In genomic region chr2:70553334-70553583, GRCh38 we compare ENCODE assay signal across 7 cellular contexts. TPM values are rescaled to one million over a fixed set of nuclear protein-coding genes. Genes with fewer than 3 reads are reported as not detected.
DNase-seq lines count a peak whose midpoint lies in the region; ATAC-seq and TF ChIP-seq lines count a peak whose summit lies in the region.

No MANE protein-coding gene starts in this region.

- H3K36me3 Mint-ChIP-seq in activated CD4-positive, alpha-beta memory T cell treated with anti-CD3 and anti-CD28 coated beads, Interleukin-2, amount 10 ng/mL, durations not matched to agents 7 days and 5 days (ENCODE audit: low read depth): no peaks in the 10 kb centered on the region

- H3K9me3 Mint-ChIP-seq in activated CD4-positive, alpha-beta memory T cell treated with anti-CD3 and anti-CD28 coated beads, Interleukin-2, amount 10 ng/mL, durations not matched to agents 7 days and 5 days: no peaks in the 10 kb centered on the region

- H3K4me3 Mint-ChIP-seq in activated CD4-positive, alpha-beta memory T cell treated with anti-CD3 and anti-CD28 coated beads, Interleukin-2, amount 10 ng/mL, durations not matched to agents 7 days and 5 days: peak overlapping the region; percentile 56

- H2AFZ ChIP-seq in OCI-LY7 (ENCODE audit: low read length): no peak overlapping the region

- no peaks in the 10 kb centered on the region for H4K20me1 ChIP-seq in OCI-LY7 (ENCODE audit: insufficient read depth, low read length)

- intact Hi-C loops in right cardiac atrium (cut with DNase I) (loop anchor here in 2 of 4 donors (5.0 to 10.0 kb wide), 2 partner anchors 59 to 62 kb away; no protein-coding TSS in a partner anchor), OCI-LY7 (cut with micrococcal nuclease; ENCODE audit: unreplicated experiment) (no loop called here)

- H3K4me3 ChIP-seq in HL-60 (replicated peaks; ENCODE audit: insufficient read depth, low read length) (peak overlapping the region; percentile 68), right cardiac atrium (ENCODE audit: low read length) (peak overlapping the region; percentile 86), skeletal muscle cell (ENCODE audit: low read depth, low read length) (peak overlapping the region; percentile 52), OCI-LY7 (ENCODE audit: low read depth, low read length, poor library complexity, severe bottlenecking) (no peak overlapping the region)

- no peaks in the 10 kb centered on the region for H3K79me2 ChIP-seq in OCI-LY7 (ENCODE audit: insufficient read depth, low read depth, low read length)

- POLR2A ChIA-PET in activated CD4-positive, alpha-beta memory T cell treated with anti-CD3 and anti-CD28 coated beads, Interleukin-2, amount 10 ng/mL, durations not matched to agents 7 days and 5 days (lab: Charles Lee): no interaction called here
- POLR2A ChIA-PET in OCI-LY7 (lab: Charles Lee): no interaction called here

- peaks cover 21% of the 10 kb centered on the region for H3K4me1 Mint-ChIP-seq in activated CD4-positive, alpha-beta memory T cell treated with anti-CD3 and anti-CD28 coated beads, Interleukin-2, amount 10 ng/mL, durations not matched to agents 7 days and 5 days

- DNase-seq in HL-60 (ENCODE audit: low read depth in 1 of 2, low spot score in 1 of 2): no peak
- DNase-seq in activated CD4-positive, alpha-beta memory T cell treated with anti-CD3 and anti-CD28 coated beads, Interleukin-2, amount 10 ng/mL, durations not matched to agents 7 days and 5 days: no peak
- DNase-seq in right cardiac atrium: peak in 1 of 3 donors; percentile 56
- DNase-seq in skeletal muscle cell (ENCODE audit: low read depth): no peak
- no peak for DNase-seq in OCI-LY7 (ENCODE audit: low spot score)
- no peak for DNase-seq in GM13977 (ENCODE audit: low spot score)

- in situ Hi-C loops in GM13977 (cut with MboI; ENCODE audit: low pct_unique_long_range_greater_than_20kb, low sequenced_read_pairs, unreplicated experiment): no loop called here

- no TSS peak for BruUV-seq in OCI-LY7 (replicated peaks; lab: Mats Ljungman, UMichigan)

- H3K27ac ChIP-seq in HL-60 (replicated peaks) (peak overlapping the region; percentile 45), right cardiac atrium (ENCODE audit: low read length) (no peak overlapping the region), OCI-LY7 (ENCODE audit: low read depth, low read length, poor library complexity, severe bottlenecking) (no peak overlapping the region)

- H3K27me3 ChIP-seq in HL-60 (ENCODE audit: insufficient read depth, poor library complexity, severe bottlenecking): peaks cover 13% of the 10 kb centered on the region
- H3K27me3 ChIP-seq in right cardiac atrium (ENCODE audit: control insufficient read depth, insufficient read depth): no peaks in the 10 kb centered on the region

- CTCF ChIA-PET in activated CD4-positive, alpha-beta memory T cell treated with anti-CD3 and anti-CD28 coated beads, Interleukin-2, amount 10 ng/mL, durations not matched to agents 7 days and 5 days (lab: Charles Lee): interaction anchor here (1.1 to 1.6 kb wide), 2 partner anchors 9 to 17 kb away, joined by 3 read pairs; no protein-coding TSS in a partner anchor
- CTCF ChIA-PET in OCI-LY7 (lab: Charles Lee; ENCODE audit: unreplicated experiment): no interaction called here

- ATAC-seq in GM19023 (IDR thresholded peaks at IDR 0.05; ENCODE audit: unreplicated experiment): peak; percentile 17
- peak; percentile 29 to 34 for ATAC-seq in right cardiac atrium

- no peak overlapping the region for H3K4me2 ChIP-seq in OCI-LY7 (ENCODE audit: low read length)

- no peaks in the 10 kb centered on the region for H3K9me3 ChIP-seq in right cardiac atrium (ENCODE audit: control insufficient read depth, low read length)
- no peaks in the 10 kb centered on the region for H3K9me3 ChIP-seq in OCI-LY7 (ENCODE audit: low read length)

- no peak overlapping the region for H3K27ac Mint-ChIP-seq in activated CD4-positive, alpha-beta memory T cell treated with anti-CD3 and anti-CD28 coated beads, Interleukin-2, amount 10 ng/mL, durations not matched to agents 7 days and 5 days

- H3K36me3 ChIP-seq in OCI-LY7 (ENCODE audit: insufficient read depth, low read length): no peaks in the 10 kb centered on the region

- H3K9me2 ChIP-seq in OCI-LY7 (ENCODE audit: insufficient read depth, low read length): no peaks in the 10 kb centered on the region

- TF ChIP-seq CTCF in HL-60 (IDR thresholded peaks at IDR 0.05; ENCODE audit: insufficient read depth, low read length): no peak
- no peak for TF ChIP-seq CTCF in OCI-LY7 (conservative IDR thresholded peaks at IDR 0.05; ENCODE audit: low read length)
- TF ChIP-seq CTCF in GM13977 (IDR thresholded peaks at IDR 0.05; ENCODE audit: extremely low read depth, insufficient read depth, missing control alignments): no peak

- H3K27me3 Mint-ChIP-seq in activated CD4-positive, alpha-beta memory T cell treated with anti-CD3 and anti-CD28 coated beads, Interleukin-2, amount 10 ng/mL, durations not matched to agents 7 days and 5 days: peaks cover 63% of the 10 kb centered on the region

- H3K4me1 ChIP-seq in right cardiac atrium (ENCODE audit: control insufficient read depth, insufficient read depth, low read length) (no peaks in the 10 kb centered on the region), OCI-LY7 (ENCODE audit: insufficient read depth, low read length, poor library complexity, severe bottlenecking) (no peaks in the 10 kb centered on the region)

- under 1% methylated on average over 18 of the region's 18 CpGs for WGBS in right cardiac atrium

RNA-seq across cellular contexts. Expression of gene TGFA, which starts 0.4 kb away (rescaled TPM):
- total RNA-seq in activated CD4-positive, alpha-beta memory T cell treated with anti-CD3 and anti-CD28 coated beads, Interleukin-2, amount 10 ng/mL, durations not matched to agents 7 days and 5 days: not detected
- under 1 TPM; 0.47 to 0.96 (median 0.58) TPM for total RNA-seq in right cardiac atrium
- polyA plus RNA-seq in right cardiac atrium: 0.81 TPM
- total RNA-seq in OCI-LY7 (2014; rRNA removed; shearing (Covaris generic)): not detected in 2 replicates
- not detected in 2 replicates for total RNA-seq in OCI-LY7 (2022)
